ENCODE assay signal across 8 cellular contexts in genomic region chr15:70503073-70503745, GRCh38.
DNase-seq lines count a peak whose midpoint lies in the region; ATAC-seq and TF ChIP-seq lines count a peak whose summit lies in the region.
"Had no signal": no experiment of that assay in that cellular context is flagged by ENCODE, and none has a peak within 500 bp of the region (broad histone marks: within the 10 kb centered on the region; RNA-seq: fewer than 3 reads in every experiment).

No MANE protein-coding gene starts in this region.

- WGBS in mesenchymal stem cell = 90% methylated on average over 7 of the region's 8 CpGs

- H3K23ac ChIP-seq in mesenchymal stem cell (ENCODE audit: low read length in 2 of 2) = no peak overlapping the region

- H3K18ac ChIP-seq in mesenchymal stem cell (ENCODE audit: low read depth in 1 of 2, low read length in 2 of 2) = peak overlapping the region in 1 of 2 experiments; percentile 23

- DNase-seq in GM13976 (ENCODE audit: low spot score) (peak; percentile 79), mesenchymal stem cell (no peak), GM03348 (ENCODE audit: low spot score) (no peak), NCI-H82 treated with DMSO at 0.1 percent for 48 hours (lab: John Stamatoyannopoulos, UW; ENCODE audit: unreplicated experiment) (no peak), GDM1 (lab: John Stamatoyannopoulos, UW) (no peak)
- DNase-seq: SHP77 treated with DMSO at 0.1 percent for 48 hours had no signal

- TF ChIP-seq EP300 in Ishikawa (IDR thresholded peaks at IDR 0.05; ENCODE audit: borderline replicate concordance) = no peak

- H2BK120ac ChIP-seq in mesenchymal stem cell (ENCODE audit: low read depth, low read length) = no peak overlapping the region

- H3K36me3 ChIP-seq in mesenchymal stem cell (ENCODE audit: control insufficient read depth in 1 of 2, insufficient read depth in 2 of 2, low read depth in 1 of 2, low read length in 2 of 2) = no peaks in the 10 kb centered on the region

- no peak overlapping the region for H3K9ac ChIP-seq in mesenchymal stem cell (ENCODE audit: low read length)

- H4K91ac ChIP-seq in mesenchymal stem cell (ENCODE audit: low read length) = no peak overlapping the region

- peak; percentile 39 for ATAC-seq in GM21390 (IDR thresholded peaks at IDR 0.05; ENCODE audit: unreplicated experiment)

- no peak overlapping the region for H4K8ac ChIP-seq in mesenchymal stem cell (ENCODE audit: low read length)

- TF ChIP-seq RAD21 in Ishikawa (IDR thresholded peaks at IDR 0.05; ENCODE audit: low read depth) = no peak

- H2BK5ac ChIP-seq in mesenchymal stem cell (ENCODE audit: low read depth, low read length, poor library complexity, severe bottlenecking) = no peak overlapping the region

- H3K79me1 ChIP-seq in mesenchymal stem cell (replicated peaks; ENCODE audit: low read length, poor library complexity, severe bottlenecking) = no peaks in the 10 kb centered on the region

- H3K9me3 ChIP-seq in mesenchymal stem cell (ENCODE audit: control insufficient read depth, low read length) = no peaks in the 10 kb centered on the region

- H3K4me3 ChIP-seq in mesenchymal stem cell (ENCODE audit: insufficient read depth in 1 of 2, low read depth in 1 of 2, low read length in 2 of 2) = no peak overlapping the region

- no peak overlapping the region for H3K27ac ChIP-seq in mesenchymal stem cell (ENCODE audit: low read length, poor library complexity, severe bottlenecking)

- in situ Hi-C loops in GM13976 (cut with MboI; ENCODE audit: low sequenced_read_pairs, unreplicated experiment) = no loop called here

- no peak overlapping the region for H3K4ac ChIP-seq in mesenchymal stem cell (ENCODE audit: low read depth in 1 of 2, low read length in 2 of 2)

- peak overlapping the region in 1 of 2 experiments; percentile 44 for H3K14ac ChIP-seq in mesenchymal stem cell (ENCODE audit: low read length in 2 of 2)

- no peak for TF ChIP-seq CTCF in GM13976 (IDR thresholded peaks at IDR 0.05; ENCODE audit: borderline replicate concordance, control extremely low read depth, extremely low read depth, insufficient read depth, missing control alignments)

- H3K27me3 ChIP-seq in mesenchymal stem cell (ENCODE audit: control insufficient read depth in 1 of 2, insufficient read depth in 1 of 2, low read length in 2 of 2) = peaks cover 0 to 59% of the 10 kb centered on the region in 2 experiments

- no peak overlapping the region for H3K4me2 ChIP-seq in mesenchymal stem cell (ENCODE audit: low read length, poor library complexity, severe bottlenecking)

- no peak overlapping the region for H2AK5ac ChIP-seq in mesenchymal stem cell (ENCODE audit: low read length, severe bottlenecking)

- peaks cover 31% of the 10 kb centered on the region for H3K4me1 ChIP-seq in mesenchymal stem cell (ENCODE audit: control insufficient read depth, insufficient read depth, low read depth, low read length)

- H2BK12ac ChIP-seq in mesenchymal stem cell (ENCODE audit: low read length in 2 of 2) = peak overlapping the region; percentile 45

- H2BK15ac ChIP-seq in mesenchymal stem cell (ENCODE audit: low read depth, poor library complexity, severe bottlenecking) = no peak overlapping the region

- H2AFZ ChIP-seq in mesenchymal stem cell (ENCODE audit: low read depth, low read length) = no peak overlapping the region

TF ChIP-seq in Ishikawa, 13 proteins besides CTCF, POLR2A, EP300 and RAD21:
- TF ChIP-seq TAF1 (IDR thresholded peaks at IDR 0.05; ENCODE audit: low read depth) (no peak), NFIC (IDR thresholded peaks at IDR 0.05) (peak; percentile 24; the same call in 1 of the 2 replicates), TCF12 (IDR thresholded peaks at IDR 0.05; ENCODE audit: low read depth) (no peak)
